Comparison of ENCODE assay signal across 2 cellular contexts in genomic region chr5:14149672-14150053, GRCh38.
TF ChIP-seq lines count a peak whose summit lies in the region.

No MANE protein-coding gene starts in this region.

TF ChIP-seq in SK-N-SH, 30 proteins besides CTCF, POLR2A, EP300 and RAD21:
- TF ChIP-seq POLR2AphosphoS5 (IDR thresholded peaks at IDR 0.05; ENCODE audit: low read depth, low read length) (no peak), SMC3 (IDR thresholded peaks at IDR 0.05; ENCODE audit: low read depth, low read length) (no peak), FOXJ3 (CRISPR knock-in tag; IDR thresholded peaks at IDR 0.05) (no peak), EZH2phosphoT487 (IDR thresholded peaks at IDR 0.05; ENCODE audit: borderline replicate concordance, low read depth) (no peak), TCF12 (IDR thresholded peaks at IDR 0.05) (no peak), MEF2A (IDR thresholded peaks at IDR 0.05; ENCODE audit: borderline replicate concordance, low read depth) (no peak), GATA2 (CRISPR knock-in tag; IDR thresholded peaks at IDR 0.05) (no peak), FOXM1 (IDR thresholded peaks at IDR 0.05; ENCODE audit: low read depth) (no peak), ELF1 (IDR thresholded peaks at IDR 0.05) (no peak), MXI1 (IDR thresholded peaks at IDR 0.05; ENCODE audit: low read depth, low read length) (no peak), TAF1 (IDR thresholded peaks at IDR 0.05; ENCODE audit: borderline replicate concordance, low read depth, low read length) (no peak)

TF ChIP-seq in SK-N-SH treated with all-trans-retinoic acid at 6 μM for 48 hours, 23 proteins besides CTCF, POLR2A, EP300 and RAD21:
- TF ChIP-seq ZNF8 (CRISPR knock-in tag; IDR thresholded peaks at IDR 0.05) (no peak), ZFP3 (CRISPR knock-in tag; IDR thresholded peaks at IDR 0.05) (no peak), GLIS3 (CRISPR knock-in tag; IDR thresholded peaks at IDR 0.05) (no peak), ZNF565 (CRISPR knock-in tag; conservative IDR thresholded peaks at IDR 0.05; ENCODE audit: low read depth) (no peak), ARNTL (CRISPR knock-in tag; IDR thresholded peaks at IDR 0.05; ENCODE audit: borderline replicate concordance, low read depth) (no peak)
